In genomic region chr9:6576930-6577329, GRCh38 we compare ENCODE assay signal across 16 cellular contexts.
DNase-seq lines count a peak whose midpoint lies in the region; TF ChIP-seq lines count a peak whose summit lies in the region.
"Had no signal": no experiment of that assay in that cellular context is flagged by ENCODE, and none has a peak within 500 bp of the region (broad histone marks: within the 10 kb centered on the region; RNA-seq: fewer than 3 reads in every experiment).

No MANE protein-coding gene starts in this region.

- H3K27ac ChIP-seq in effector memory CD4-positive, alpha-beta T cell (ENCODE audit: insufficient read depth, low read length, poor library complexity, severe bottlenecking): no peak overlapping the region

- no peaks in the 10 kb centered on the region for H3K4me1 ChIP-seq in effector memory CD4-positive, alpha-beta T cell (ENCODE audit: control insufficient read depth, insufficient read depth, low read length, poor library complexity, severe bottlenecking)

- no peaks in the 10 kb centered on the region for H3K36me3 Mint-ChIP-seq in progenitor cell of endocrine pancreas (ENCODE audit: insufficient read depth)
- H3K36me3 Mint-ChIP-seq: CD8-positive, alpha-beta T cell had no signal

- no peaks in the 10 kb centered on the region for H3K27me3 Mint-ChIP-seq in progenitor cell of endocrine pancreas

- no peaks in the 10 kb centered on the region for H3K36me3 ChIP-seq in effector memory CD4-positive, alpha-beta T cell (ENCODE audit: control insufficient read depth, insufficient read depth, low read length)

- no peak overlapping the region for H3K4me3 Mint-ChIP-seq in progenitor cell of endocrine pancreas (ENCODE audit: low read depth)
- H3K4me3 Mint-ChIP-seq: B cell; CD8-positive, alpha-beta T cell had no signal

- DNase-seq in C1 segment of cervical spinal cord (lab: John Stamatoyannopoulos, UW) (peak in 9 of 14 donors; percentile 25 to 49 (median 43)), anterior cingulate cortex (lab: John Stamatoyannopoulos, UW) (peak in 35 of 58 donors; percentile 6 to 80 (median 43)), hypothalamus (lab: John Stamatoyannopoulos, UW) (peak in 35 of 51 donors; percentile 5 to 84 (median 35)), pons (ENCODE audit: low spot score) (peak; percentile 93), iPS-NIHi11 (ENCODE audit: low spot score) (no peak), progenitor cell of endocrine pancreas (ENCODE audit: low spot score, unreplicated experiment) (no peak)
- DNase-seq in effector memory CD4-positive, alpha-beta T cell: no peak
- no peak for DNase-seq in stimulated activated naive CD4-positive, alpha-beta T cell treated with Interleukin-2 at 50 U/mL for 16 hours (lab: John Stamatoyannopoulos, UW)
- DNase-seq: CD8-positive, alpha-beta T cell; GF-D8; GOT3; NCI-H1048; NCI-H345; NCI-H69 had no signal

- H3K27me3 ChIP-seq in effector memory CD4-positive, alpha-beta T cell (replicated peaks; ENCODE audit: control insufficient read depth, insufficient read depth, low read length, poor library complexity, severe bottlenecking): no peaks in the 10 kb centered on the region

- no peaks in the 10 kb centered on the region for H3K9me3 Mint-ChIP-seq in progenitor cell of endocrine pancreas (ENCODE audit: low read depth)
- H3K9me3 Mint-ChIP-seq: CD8-positive, alpha-beta T cell had no signal

- no peaks in the 10 kb centered on the region for H3K4me1 Mint-ChIP-seq in progenitor cell of endocrine pancreas (ENCODE audit: low read depth)

- no peaks in the 10 kb centered on the region for H3K9me3 ChIP-seq in effector memory CD4-positive, alpha-beta T cell (ENCODE audit: control insufficient read depth, low read length)

- no peak for TF ChIP-seq CTCF in progenitor cell of endocrine pancreas (IDR thresholded peaks at IDR 0.05; ENCODE audit: unreplicated experiment)

- no peak overlapping the region for H3K27ac Mint-ChIP-seq in progenitor cell of endocrine pancreas
- H3K27ac Mint-ChIP-seq: B cell; CD8-positive, alpha-beta T cell had no signal

- no peak overlapping the region for H3K4me3 ChIP-seq in effector memory CD4-positive, alpha-beta T cell (ENCODE audit: insufficient read depth, low read depth, low read length, poor library complexity, severe bottlenecking)
- H3K4me3 ChIP-seq: K562 had no signal

Comparison
In these comparisons a context has a peak if more than half of its experiments do, and no peak if none do; other contexts are left out.
1. DNase-seq: peak in C1 segment of cervical spinal cord (9 of 14), anterior cingulate cortex (35 of 58), hypothalamus (35 of 51) and pons (single experiment); none in iPS-NIHi11 (single experiment), progenitor cell of endocrine pancreas (single experiment), effector memory CD4-positive, alpha-beta T cell (0 of 3) and stimulated activated naive CD4-positive, alpha-beta T cell treated with Interleukin-2 at 50 U/mL for 16 hours (single experiment).